20 cellular contexts compared by ENCODE assay signal in genomic region chrX:50471390-50471789, GRCh38. TPM values are rescaled to one million over a fixed set of nuclear protein-coding genes. Genes with fewer than 3 reads are reported as not detected.
A peak's percentile ranks its signal among the peaks of the same experiment; 100 is the strongest.
DNase-seq lines count a peak whose midpoint lies in the region; TF ChIP-seq lines count a peak whose summit lies in the region.
"Had no signal": no experiment of that assay in that cellular context is flagged by ENCODE, and none has a peak within 500 bp of the region (broad histone marks: within the 10 kb centered on the region; RNA-seq: fewer than 3 reads in every experiment).

No MANE protein-coding gene starts in this region.

- H3K9me3 Mint-ChIP-seq in activated naive CD4-positive, alpha-beta T cell treated with anti-CD3 and anti-CD28 coated beads, Interleukin-2, amount 10 ng/mL, durations not matched to agents 7 days and 5 days = no peaks in the 10 kb centered on the region
- H3K9me3 Mint-ChIP-seq in progenitor cell of endocrine pancreas (ENCODE audit: low read depth) = peaks cover 8% of the 10 kb centered on the region

- no peaks in the 10 kb centered on the region for H3K4me1 Mint-ChIP-seq in activated naive CD4-positive, alpha-beta T cell treated with anti-CD3 and anti-CD28 coated beads, Interleukin-2, amount 10 ng/mL, durations not matched to agents 7 days and 5 days
- H3K4me1 Mint-ChIP-seq in progenitor cell of endocrine pancreas (ENCODE audit: low read depth) = peaks cover 3% of the 10 kb centered on the region

- H3K27ac Mint-ChIP-seq in activated naive CD4-positive, alpha-beta T cell treated with anti-CD3 and anti-CD28 coated beads, Interleukin-2, amount 10 ng/mL, durations not matched to agents 7 days and 5 days = peak overlapping the region; percentile 68
- H3K27ac Mint-ChIP-seq in progenitor cell of endocrine pancreas = no peak overlapping the region
- H3K27ac Mint-ChIP-seq: activated CD4-positive, alpha-beta T cell treated with anti-CD3 and anti-CD28 coated beads for 36 hours had no signal

- CTCF ChIA-PET in activated naive CD4-positive, alpha-beta T cell treated with anti-CD3 and anti-CD28 coated beads, Interleukin-2, amount 10 ng/mL, durations not matched to agents 7 days and 5 days (lab: Charles Lee) = no interaction called here

- H3K4me3 ChIP-seq in NT2/D1 (ENCODE audit: insufficient read length, low read depth) (peak overlapping the region; percentile 30), iPS-18c (ENCODE audit: insufficient read depth, low read depth, low read length) (peak overlapping the region; percentile 41)
- H3K4me3 ChIP-seq: adrenal gland, lower lobe of right lung had no signal

- no peaks in the 10 kb centered on the region for H3K9me3 ChIP-seq in NT2/D1 (ENCODE audit: insufficient read depth, low read length)
- peaks cover 5% of the 10 kb centered on the region for H3K9me3 ChIP-seq in iPS-18c (ENCODE audit: control insufficient read depth, insufficient read depth, low read length)
- H3K9me3 ChIP-seq: adrenal gland, lower lobe of right lung, right atrium auricular region, suprapubic skin had no signal

- H3K36me3 ChIP-seq in NT2/D1 (ENCODE audit: insufficient read depth, insufficient read length, low read length) = no peaks in the 10 kb centered on the region
- H3K36me3 ChIP-seq: adrenal gland, lower lobe of right lung, right atrium auricular region, suprapubic skin had no signal

- TF ChIP-seq CTCF in progenitor cell of endocrine pancreas (IDR thresholded peaks at IDR 0.05; ENCODE audit: unreplicated experiment) = no peak

- no peak for DNase-seq in activated naive CD4-positive, alpha-beta T cell treated with anti-CD3 and anti-CD28 coated beads, Interleukin-2, amount 10 ng/mL, durations not matched to agents 7 days and 5 days
- DNase-seq in activated naive CD4-positive, alpha-beta T cell treated with Interleukin-2 at 50 U/mL for 16 hours = no peak
- DNase-seq in NT2/D1 (ENCODE audit: low read depth, low spot score) = no peak
- no peak for DNase-seq in progenitor cell of endocrine pancreas (ENCODE audit: low spot score, unreplicated experiment)
- DNase-seq in globus pallidus (ENCODE audit: low spot score) = no peak
- DNase-seq in pons (ENCODE audit: low spot score) = no peak
- DNase-seq in HPDE6-E6E7 (ENCODE audit: extremely low spot score) = no peak
- DNase-seq: activated CD4-positive, alpha-beta T cell treated with anti-CD3 and anti-CD28 coated beads for 36 hours; activated CD8-positive, alpha-beta memory T cell treated with anti-CD3 and anti-CD28 coated beads, Interleukin-2, amount 50 U/mL, for 48 hours; central memory CD4-positive, alpha-beta T cell; GDM1; lower lobe of right lung; NCI-H446 treated with DMSO at 0.1 percent for 48 hours; SHP77; stimulated activated CD4-positive, alpha-beta T cell treated with anti-CD3 and anti-CD28 coated beads, Interleukin-1b, Interleukin-23, amount 100 ng/mL, for 48 hours; T-helper 9 cell had no signal

- no peaks in the 10 kb centered on the region for H3K36me3 Mint-ChIP-seq in activated naive CD4-positive, alpha-beta T cell treated with anti-CD3 and anti-CD28 coated beads, Interleukin-2, amount 10 ng/mL, durations not matched to agents 7 days and 5 days
- no peaks in the 10 kb centered on the region for H3K36me3 Mint-ChIP-seq in progenitor cell of endocrine pancreas (ENCODE audit: insufficient read depth)

- peaks cover 62% of the 10 kb centered on the region for H3K27me3 Mint-ChIP-seq in activated naive CD4-positive, alpha-beta T cell treated with anti-CD3 and anti-CD28 coated beads, Interleukin-2, amount 10 ng/mL, durations not matched to agents 7 days and 5 days
- H3K27me3 Mint-ChIP-seq in progenitor cell of endocrine pancreas = peaks cover 56% of the 10 kb centered on the region

- H3K9ac ChIP-seq in NT2/D1 (ENCODE audit: insufficient read length, low read depth) = peak overlapping the region; percentile 50

- H3K27me3 ChIP-seq in NT2/D1 (ENCODE audit: insufficient read depth, insufficient read length) = peaks cover 69% of the 10 kb centered on the region

- H3K4me3 Mint-ChIP-seq in activated naive CD4-positive, alpha-beta T cell treated with anti-CD3 and anti-CD28 coated beads, Interleukin-2, amount 10 ng/mL, durations not matched to agents 7 days and 5 days = no peak overlapping the region
- H3K4me3 Mint-ChIP-seq in progenitor cell of endocrine pancreas (ENCODE audit: low read depth) = peak overlapping the region; percentile 66
- H3K4me3 Mint-ChIP-seq: activated CD4-positive, alpha-beta T cell treated with anti-CD3 and anti-CD28 coated beads for 36 hours had no signal

- no peaks in the 10 kb centered on the region for H3K4me1 ChIP-seq in NT2/D1 (ENCODE audit: insufficient read depth, insufficient read length)
- H3K4me1 ChIP-seq: adrenal gland, lower lobe of right lung had no signal

RNA-seq across cellular contexts. Expression of gene DGKK, which starts 0.8 kb away (rescaled TPM):
- total RNA-seq in progenitor cell of endocrine pancreas = 1.1 and 1.2 TPM in 2 replicates
- total RNA-seq: activated CD4-positive, alpha-beta T cell treated with anti-CD3 and anti-CD28 coated beads for 36 hours; right atrium auricular region; suprapubic skin had no signal
